ENCODE assay signal across 8 cellular contexts in genomic region chr10:91006752-91007346, GRCh38.
DNase-seq lines count a peak whose midpoint lies in the region; ATAC-seq, FAIRE-seq and TF ChIP-seq lines count a peak whose summit lies in the region.

No MANE protein-coding gene starts in this region.

- in situ Hi-C loops in G401 (cut with HindIII; ENCODE audit: low sequenced_read_pairs) = no loop called here

- TF ChIP-seq CTCF in dorsolateral prefrontal cortex (IDR thresholded peaks at IDR 0.05 in 54 of 56, conservative IDR thresholded peaks at IDR 0.05 in 2 of 56; ENCODE audit: low read depth in 1 of 56, partially characterized antibody in 56 of 56) (no peak), D721Med (IDR thresholded peaks at IDR 0.05; ENCODE audit: insufficient read depth, missing control alignments) (no peak)

- intact Hi-C loops in dorsolateral prefrontal cortex (cut with DNase I) = loop anchor here (1.0 to 5.0 kb wide), 5 partner anchors 14 to 244 kb away; no protein-coding TSS in a partner anchor

- peak; percentile 5 for DNase-seq in EH (ENCODE audit: low read depth)
- no peak for DNase-seq in dorsolateral prefrontal cortex
- DNase-seq in G401 (ENCODE audit: low spot score) = no peak
- DNase-seq in AG20443 (ENCODE audit: low spot score) = no peak
- DNase-seq in D721Med (ENCODE audit: insufficient read length, low spot score) = no peak
- DNase-seq in D341Med (ENCODE audit: low spot score) = no peak

- ATAC-seq in GM19351 (IDR thresholded peaks at IDR 0.05; ENCODE audit: unreplicated experiment) (peak; percentile 92), HG03175 (IDR thresholded peaks at IDR 0.05; ENCODE audit: unreplicated experiment) (peak; percentile 96)

- no peaks in the 10 kb centered on the region for H3K27me3 ChIP-seq in dorsolateral prefrontal cortex

- H3K4me3 ChIP-seq in dorsolateral prefrontal cortex = peak overlapping the region in 11 of 59 donors; percentile 0 to 29 (median 10)

- H3K27ac ChIP-seq in dorsolateral prefrontal cortex = peak overlapping the region; percentile 29 to 98 (median 91)

- FAIRE-seq in D721Med (lab: Jason Lieb, UNC) = no peak
